Comparison of ENCODE assay signal across 2 cellular contexts in genomic region chr14:64610049-64610746, GRCh38.
TF ChIP-seq lines count a peak whose summit lies in the region.

No MANE protein-coding gene starts in this region.

TF ChIP-seq in H1, 55 proteins besides CTCF, POLR2A, EP300 and RAD21:
- no peak for TF ChIP-seq TEAD4 (IDR thresholded peaks at IDR 0.05; ENCODE audit: low read depth, low read length)
- TF ChIP-seq RBBP5 (IDR thresholded peaks at IDR 0.05; ENCODE audit: borderline replicate concordance, low read depth, low read length), result no peak
- no peak for TF ChIP-seq BCL11A (IDR thresholded peaks at IDR 0.05; ENCODE audit: low read depth in 2 of 2, low read length in 2 of 2)
- no peak for TF ChIP-seq ZNF274 (IDR thresholded peaks at IDR 0.05; ENCODE audit: borderline replicate concordance, extremely low read depth, low read length)
- no peak for TF ChIP-seq SIX5 (IDR thresholded peaks at IDR 0.05; ENCODE audit: low read depth, low read length)
- no peak for TF ChIP-seq SIN3A (conservative IDR thresholded peaks at IDR 0.05 in 1 of 2, IDR thresholded peaks at IDR 0.05 in 1 of 2; ENCODE audit: low read depth in 1 of 2, low read length in 2 of 2)
- no peak for TF ChIP-seq CREB1 (IDR thresholded peaks at IDR 0.05)
- TF ChIP-seq MAFK (IDR thresholded peaks at IDR 0.05; ENCODE audit: low read depth, low read length), result no peak
- TF ChIP-seq, protein P1, sequence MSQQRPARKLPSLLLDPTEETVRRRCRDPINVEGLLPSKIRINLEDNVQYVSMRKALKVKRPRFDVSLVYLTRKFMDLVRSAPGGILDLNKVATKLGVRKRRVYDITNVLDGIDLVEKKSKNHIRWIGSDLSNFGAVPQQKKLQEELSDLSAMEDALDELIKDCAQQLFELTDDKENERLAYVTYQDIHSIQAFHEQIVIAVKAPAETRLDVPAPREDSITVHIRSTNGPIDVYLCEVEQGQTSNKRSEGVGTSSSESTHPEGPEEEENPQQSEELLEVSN (IDR thresholded peaks at IDR 0.05), result no peak
- no peak for TF ChIP-seq KDM5A (IDR thresholded peaks at IDR 0.05; ENCODE audit: low read length)
- no peak for TF ChIP-seq SIRT6 (IDR thresholded peaks at IDR 0.05; ENCODE audit: low read length)
- TF ChIP-seq SUZ12 (IDR thresholded peaks at IDR 0.05; ENCODE audit: low read length), result no peak
- no peak for TF ChIP-seq CBX8 (IDR thresholded peaks at IDR 0.05; ENCODE audit: borderline replicate concordance, low read depth, low read length)
- no peak for TF ChIP-seq KDM1A (IDR thresholded peaks at IDR 0.05; ENCODE audit: borderline replicate concordance, low read length)
- TF ChIP-seq POLR2AphosphoS5 (IDR thresholded peaks at IDR 0.05; ENCODE audit: low read depth, low read length), result no peak
- TF ChIP-seq EGR1 (IDR thresholded peaks at IDR 0.05; ENCODE audit: borderline replicate concordance, low read depth, low read length), result no peak
- no peak for TF ChIP-seq CHD2 (IDR thresholded peaks at IDR 0.05; ENCODE audit: low read length)
- TF ChIP-seq SRF (IDR thresholded peaks at IDR 0.05; ENCODE audit: low read depth, low read length), result no peak

TF ChIP-seq in GM23338, 12 proteins besides CTCF, POLR2A, EP300 and RAD21:
- no peak for TF ChIP-seq EZH2phosphoT487 (IDR thresholded peaks at IDR 0.05; ENCODE audit: unreplicated experiment)
- no peak for TF ChIP-seq CREB1 (CRISPR knock-in tag; IDR thresholded peaks at IDR 0.05; ENCODE audit: low read depth)
- TF ChIP-seq ZNF114 (CRISPR knock-in tag; IDR thresholded peaks at IDR 0.05), result no peak
- TF ChIP-seq STAT1 (IDR thresholded peaks at IDR 0.05; ENCODE audit: unreplicated experiment), result no peak
- TF ChIP-seq EZH2 (IDR thresholded peaks at IDR 0.05; ENCODE audit: low read depth, unreplicated experiment), result no peak
- TF ChIP-seq, protein P2, sequence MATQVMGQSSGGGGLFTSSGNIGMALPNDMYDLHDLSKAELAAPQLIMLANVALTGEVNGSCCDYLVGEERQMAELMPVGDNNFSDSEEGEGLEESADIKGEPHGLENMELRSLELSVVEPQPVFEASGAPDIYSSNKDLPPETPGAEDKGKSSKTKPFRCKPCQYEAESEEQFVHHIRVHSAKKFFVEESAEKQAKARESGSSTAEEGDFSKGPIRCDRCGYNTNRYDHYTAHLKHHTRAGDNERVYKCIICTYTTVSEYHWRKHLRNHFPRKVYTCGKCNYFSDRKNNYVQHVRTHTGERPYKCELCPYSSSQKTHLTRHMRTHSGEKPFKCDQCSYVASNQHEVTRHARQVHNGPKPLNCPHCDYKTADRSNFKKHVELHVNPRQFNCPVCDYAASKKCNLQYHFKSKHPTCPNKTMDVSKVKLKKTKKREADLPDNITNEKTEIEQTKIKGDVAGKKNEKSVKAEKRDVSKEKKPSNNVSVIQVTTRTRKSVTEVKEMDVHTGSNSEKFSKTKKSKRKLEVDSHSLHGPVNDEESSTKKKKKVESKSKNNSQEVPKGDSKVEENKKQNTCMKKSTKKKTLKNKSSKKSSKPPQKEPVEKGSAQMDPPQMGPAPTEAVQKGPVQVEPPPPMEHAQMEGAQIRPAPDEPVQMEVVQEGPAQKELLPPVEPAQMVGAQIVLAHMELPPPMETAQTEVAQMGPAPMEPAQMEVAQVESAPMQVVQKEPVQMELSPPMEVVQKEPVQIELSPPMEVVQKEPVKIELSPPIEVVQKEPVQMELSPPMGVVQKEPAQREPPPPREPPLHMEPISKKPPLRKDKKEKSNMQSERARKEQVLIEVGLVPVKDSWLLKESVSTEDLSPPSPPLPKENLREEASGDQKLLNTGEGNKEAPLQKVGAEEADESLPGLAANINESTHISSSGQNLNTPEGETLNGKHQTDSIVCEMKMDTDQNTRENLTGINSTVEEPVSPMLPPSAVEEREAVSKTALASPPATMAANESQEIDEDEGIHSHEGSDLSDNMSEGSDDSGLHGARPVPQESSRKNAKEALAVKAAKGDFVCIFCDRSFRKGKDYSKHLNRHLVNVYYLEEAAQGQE (IDR thresholded peaks at IDR 0.05; ENCODE audit: unreplicated experiment), result no peak
- TF ChIP-seq POLR2AphosphoS5 (IDR thresholded peaks at IDR 0.05; ENCODE audit: low read depth), result no peak
- TF ChIP-seq, protein P3, sequence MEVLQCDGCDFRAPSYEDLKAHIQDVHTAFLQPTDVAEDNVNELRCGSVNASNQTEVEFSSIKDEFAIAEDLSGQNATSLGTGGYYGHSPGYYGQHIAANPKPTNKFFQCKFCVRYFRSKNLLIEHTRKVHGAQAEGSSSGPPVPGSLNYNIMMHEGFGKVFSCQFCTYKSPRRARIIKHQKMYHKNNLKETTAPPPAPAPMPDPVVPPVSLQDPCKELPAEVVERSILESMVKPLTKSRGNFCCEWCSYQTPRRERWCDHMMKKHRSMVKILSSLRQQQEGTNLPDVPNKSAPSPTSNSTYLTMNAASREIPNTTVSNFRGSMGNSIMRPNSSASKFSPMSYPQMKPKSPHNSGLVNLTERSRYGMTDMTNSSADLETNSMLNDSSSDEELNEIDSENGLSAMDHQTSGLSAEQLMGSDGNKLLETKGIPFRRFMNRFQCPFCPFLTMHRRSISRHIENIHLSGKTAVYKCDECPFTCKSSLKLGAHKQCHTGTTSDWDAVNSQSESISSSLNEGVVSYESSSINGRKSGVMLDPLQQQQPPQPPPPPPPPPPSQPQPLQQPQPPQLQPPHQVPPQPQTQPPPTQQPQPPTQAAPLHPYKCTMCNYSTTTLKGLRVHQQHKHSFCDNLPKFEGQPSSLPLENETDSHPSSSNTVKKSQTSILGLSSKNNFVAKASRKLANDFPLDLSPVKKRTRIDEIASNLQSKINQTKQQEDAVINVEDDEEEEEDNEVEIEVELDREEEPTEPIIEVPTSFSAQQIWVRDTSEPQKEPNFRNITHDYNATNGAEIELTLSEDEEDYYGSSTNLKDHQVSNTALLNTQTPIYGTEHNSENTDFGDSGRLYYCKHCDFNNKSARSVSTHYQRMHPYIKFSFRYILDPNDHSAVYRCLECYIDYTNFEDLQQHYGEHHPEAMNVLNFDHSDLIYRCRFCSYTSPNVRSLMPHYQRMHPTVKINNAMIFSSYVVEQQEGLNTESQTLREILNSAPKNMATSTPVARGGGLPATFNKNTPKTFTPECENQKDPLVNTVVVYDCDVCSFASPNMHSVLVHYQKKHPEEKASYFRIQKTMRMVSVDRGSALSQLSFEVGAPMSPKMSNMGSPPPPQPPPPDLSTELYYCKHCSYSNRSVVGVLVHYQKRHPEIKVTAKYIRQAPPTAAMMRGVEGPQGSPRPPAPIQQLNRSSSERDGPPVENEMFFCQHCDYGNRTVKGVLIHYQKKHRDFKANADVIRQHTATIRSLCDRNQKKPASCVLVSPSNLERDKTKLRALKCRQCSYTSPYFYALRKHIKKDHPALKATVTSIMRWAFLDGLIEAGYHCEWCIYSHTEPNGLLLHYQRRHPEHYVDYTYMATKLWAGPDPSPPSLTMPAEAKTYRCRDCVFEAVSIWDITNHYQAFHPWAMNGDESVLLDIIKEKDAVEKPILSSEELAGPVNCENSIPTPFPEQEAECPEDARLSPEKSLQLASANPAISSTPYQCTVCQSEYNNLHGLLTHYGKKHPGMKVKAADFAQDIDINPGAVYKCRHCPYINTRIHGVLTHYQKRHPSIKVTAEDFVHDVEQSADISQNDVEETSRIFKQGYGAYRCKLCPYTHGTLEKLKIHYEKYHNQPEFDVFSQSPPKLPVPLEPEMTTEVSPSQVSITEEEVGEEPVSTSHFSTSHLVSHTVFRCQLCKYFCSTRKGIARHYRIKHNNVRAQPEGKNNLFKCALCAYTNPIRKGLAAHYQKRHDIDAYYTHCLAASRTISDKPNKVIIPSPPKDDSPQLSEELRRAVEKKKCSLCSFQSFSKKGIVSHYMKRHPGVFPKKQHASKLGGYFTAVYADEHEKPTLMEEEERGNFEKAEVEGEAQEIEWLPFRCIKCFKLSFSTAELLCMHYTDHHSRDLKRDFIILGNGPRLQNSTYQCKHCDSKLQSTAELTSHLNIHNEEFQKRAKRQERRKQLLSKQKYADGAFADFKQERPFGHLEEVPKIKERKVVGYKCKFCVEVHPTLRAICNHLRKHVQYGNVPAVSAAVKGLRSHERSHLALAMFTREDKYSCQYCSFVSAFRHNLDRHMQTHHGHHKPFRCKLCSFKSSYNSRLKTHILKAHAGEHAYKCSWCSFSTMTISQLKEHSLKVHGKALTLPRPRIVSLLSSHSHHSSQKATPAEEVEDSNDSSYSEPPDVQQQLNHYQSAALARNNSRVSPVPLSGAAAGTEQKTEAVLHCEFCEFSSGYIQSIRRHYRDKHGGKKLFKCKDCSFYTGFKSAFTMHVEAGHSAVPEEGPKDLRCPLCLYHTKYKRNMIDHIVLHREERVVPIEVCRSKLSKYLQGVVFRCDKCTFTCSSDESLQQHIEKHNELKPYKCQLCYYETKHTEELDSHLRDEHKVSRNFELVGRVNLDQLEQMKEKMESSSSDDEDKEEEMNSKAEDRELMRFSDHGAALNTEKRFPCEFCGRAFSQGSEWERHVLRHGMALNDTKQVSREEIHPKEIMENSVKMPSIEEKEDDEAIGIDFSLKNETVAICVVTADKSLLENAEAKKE (CRISPR knock-in tag; IDR thresholded peaks at IDR 0.05), result no peak
- TF ChIP-seq ZNF331 (CRISPR knock-in tag; IDR thresholded peaks at IDR 0.05; ENCODE audit: low read depth), result no peak
- no peak for TF ChIP-seq ETS1 (IDR thresholded peaks at IDR 0.05)
- no peak for TF ChIP-seq NANOG (IDR thresholded peaks at IDR 0.05; ENCODE audit: borderline replicate concordance)
- no peak for TF ChIP-seq JUNB (IDR thresholded peaks at IDR 0.05; ENCODE audit: unreplicated experiment)
